ENCODE assay signal across 11 cellular contexts in the genomic region with DNA sequence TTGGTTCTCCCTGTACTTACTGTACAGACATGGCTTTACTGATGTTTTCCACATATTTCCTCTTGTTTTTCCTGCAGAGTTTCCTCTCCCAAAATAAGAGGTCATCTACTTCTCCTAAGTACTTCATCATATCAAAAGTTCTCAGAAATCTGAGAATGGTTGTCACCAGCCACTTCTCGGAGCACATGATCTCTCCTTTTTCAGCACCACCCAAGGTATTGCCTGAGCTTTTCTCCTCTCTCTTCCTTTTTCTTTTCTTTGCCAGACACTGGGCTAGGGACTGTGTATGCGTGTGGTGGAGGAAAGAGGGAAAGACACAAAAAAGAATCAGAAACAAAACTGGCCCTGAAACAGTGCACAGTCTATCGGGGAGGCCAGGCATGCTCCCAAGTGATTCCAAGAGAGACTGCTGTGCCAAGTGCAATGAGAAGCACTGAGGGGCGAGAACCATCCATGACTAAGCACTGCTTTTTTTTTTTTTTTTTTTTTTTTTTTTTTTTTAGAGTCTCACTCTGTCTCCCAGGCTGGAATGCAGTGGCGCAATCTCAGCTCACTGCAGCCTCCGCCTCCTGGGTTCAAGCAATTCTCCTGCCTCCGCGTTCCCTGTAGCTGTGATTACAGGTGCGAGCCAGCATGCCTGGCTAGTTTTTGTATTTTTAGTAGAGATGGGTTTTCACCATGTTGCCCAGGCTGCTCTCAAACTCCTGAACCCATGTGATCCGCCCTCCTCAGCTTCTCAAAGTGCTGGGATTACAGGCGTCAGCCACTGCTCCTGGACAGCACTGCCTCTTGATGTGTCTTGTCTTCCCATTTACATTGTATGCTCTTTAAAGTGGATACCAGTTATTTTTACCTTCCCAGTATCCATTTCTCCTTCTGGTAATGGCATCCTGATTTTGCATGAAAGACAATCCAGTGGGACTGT.
DNase-seq lines count a peak whose midpoint lies in the region; ATAC-seq, FAIRE-seq and TF ChIP-seq lines count a peak whose summit lies in the region.
"Had no signal": no experiment of that assay in that cellular context is flagged by ENCODE, and none has a peak within 500 bp of the region (broad histone marks: within the 10 kb centered on the region; RNA-seq: fewer than 3 reads in every experiment).

No MANE protein-coding gene starts in this region.

- no peak overlapping the region for H3K14ac ChIP-seq in H1 (ENCODE audit: insufficient read length)

- no peak overlapping the region for H2BK5ac ChIP-seq in H1 (ENCODE audit: low read depth, low read length)

- H3K9me3 ChIP-seq in H1 (ENCODE audit: insufficient read depth in 2 of 2, low read depth in 1 of 2, low read length in 1 of 2) = no peaks in the 10 kb centered on the region
- H3K9me3 ChIP-seq in lower lobe of right lung = no peaks in the 10 kb centered on the region
- H3K9me3 ChIP-seq: BE2C had no signal

- no peak for TF ChIP-seq RAD21 in H1 (IDR thresholded peaks at IDR 0.05 in 1 of 2, conservative IDR thresholded peaks at IDR 0.05 in 1 of 2; ENCODE audit: low read depth in 2 of 2, low read length in 2 of 2)

- POLR2A ChIA-PET in H1 (lab: Charles Lee; ENCODE audit: partially characterized antibody) = interaction anchor here (0.6 kb wide), 1 partner anchor 28 kb away, joined by 3 read pairs; no protein-coding TSS in a partner anchor

- H3K4me3 ChIP-seq in H1 (ENCODE audit: extremely low read depth in 1 of 4, insufficient read depth in 2 of 4, low read depth in 3 of 4, low read length in 4 of 4) (no peak overlapping the region), lower lobe of right lung (no peak overlapping the region)

- no peaks in the 10 kb centered on the region; a peak in 2 of 7 replicates for H3K27me3 ChIP-seq in H1 (replicated peaks in 1 of 4; ENCODE audit: control insufficient read depth in 3 of 4, extremely low read depth in 1 of 4, insufficient read depth in 3 of 4, low read length in 3 of 4)
- no peaks in the 10 kb centered on the region for H3K27me3 ChIP-seq in lower lobe of right lung (ENCODE audit: low read depth)
- H3K27me3 ChIP-seq: BE2C had no signal

- FAIRE-seq in H1 (lab: Jason Lieb, UNC) (no peak), GM12892 (lab: Jason Lieb, UNC) (no peak)

- H2BK120ac ChIP-seq in H1 (replicated peaks; ENCODE audit: low read depth, low read length) = no peak overlapping the region

- H2BK12ac ChIP-seq in H1 (ENCODE audit: low read depth, low read length) = no peak overlapping the region

- H3K36me3 ChIP-seq in H1 (ENCODE audit: control insufficient read depth in 2 of 4, insufficient read depth in 4 of 4, low read length in 3 of 4) (no peaks in the 10 kb centered on the region), lower lobe of right lung (no peaks in the 10 kb centered on the region)
- H3K36me3 ChIP-seq: BE2C had no signal

- ATAC-seq in lower lobe of right lung (peak; percentile 87 to 94), GM19023 (IDR thresholded peaks at IDR 0.05; ENCODE audit: unreplicated experiment) (no peak), GM19328 (IDR thresholded peaks at IDR 0.05; ENCODE audit: unreplicated experiment) (no peak)

- intact Hi-C loops in lower lobe of right lung (cut with DNase I) = no loop called here

- H3K23me2 ChIP-seq in H1 (ENCODE audit: low read depth, low read length) = no peaks in the 10 kb centered on the region

- no peak overlapping the region for H2BK15ac ChIP-seq in H1 (ENCODE audit: low read length)

- no peak overlapping the region for H3K4ac ChIP-seq in H1 (replicated peaks; ENCODE audit: insufficient read length, low read depth, low read length)

- H3K27ac ChIP-seq in H1 (ENCODE audit: low read depth, low read length) (no peak overlapping the region), lower lobe of right lung (no peak overlapping the region)

- H3K18ac ChIP-seq in H1 (ENCODE audit: extremely low read depth, low read length) = no peak overlapping the region

- no peaks in the 10 kb centered on the region for H4K20me1 ChIP-seq in H1 (replicated peaks in 1 of 2; ENCODE audit: control insufficient read depth in 1 of 2, insufficient read depth in 2 of 2, low read length in 2 of 2)

- no peak overlapping the region for H4K5ac ChIP-seq in H1 (ENCODE audit: insufficient read length, low read depth, low read length)

- no peaks in the 10 kb centered on the region for H3K79me2 ChIP-seq in H1 (ENCODE audit: control insufficient read depth in 1 of 2, insufficient read depth in 2 of 2, low read length in 2 of 2)

- no peak overlapping the region for H3K4me2 ChIP-seq in H1 (ENCODE audit: insufficient read depth in 1 of 2, low read depth in 2 of 2, low read length in 2 of 2)

- H2AK5ac ChIP-seq in H1 (ENCODE audit: low read depth, low read length) = no peak overlapping the region

- no peak overlapping the region for H4K8ac ChIP-seq in H1 (ENCODE audit: extremely low read depth, insufficient read depth, low read length)

- no peak for TF ChIP-seq CTCF in H1 (IDR thresholded peaks at IDR 0.05; ENCODE audit: control extremely low read depth in 1 of 3, insufficient read depth in 1 of 3, low read depth in 1 of 3, low read length in 3 of 3)
- no peak for TF ChIP-seq CTCF in lower lobe of right lung (IDR thresholded peaks at IDR 0.05)

- no peaks in the 10 kb centered on the region for H3K79me1 ChIP-seq in H1 (ENCODE audit: low read depth, low read length)

- H3K4me1 ChIP-seq in H1 (replicated peaks in 1 of 4; ENCODE audit: control insufficient read depth in 3 of 4, insufficient read depth in 4 of 4, low read length in 3 of 4) (no peaks in the 10 kb centered on the region), lower lobe of right lung (peaks cover 9% of the 10 kb centered on the region)

- H4K91ac ChIP-seq in H1 (replicated peaks; ENCODE audit: insufficient read length, low read length) = no peak overlapping the region

- no peak overlapping the region for H3K56ac ChIP-seq in H1 (replicated peaks; ENCODE audit: insufficient read length, low read depth, low read length)

- no peak overlapping the region for H2BK20ac ChIP-seq in H1 (ENCODE audit: low read length)

- TF ChIP-seq EP300 in H1 (IDR thresholded peaks at IDR 0.05; ENCODE audit: borderline replicate concordance in 1 of 2, low read depth in 2 of 2, low read length in 2 of 2) = no peak

- H3K9ac ChIP-seq in H1 (replicated peaks in 1 of 4; ENCODE audit: extremely low read depth in 1 of 4, low read depth in 3 of 4, low read length in 3 of 4) = no peak overlapping the region

- DNase-seq in A172 (ENCODE audit: low spot score) (peak; percentile 58), HT1080 (ENCODE audit: low read depth) (peak; percentile 83), H1 (ENCODE audit: low read depth in 1 of 2, low spot score in 2 of 2) (no peak), lower lobe of right lung (peak; percentile 47), GM12892 (ENCODE audit: insufficient read length) (no peak)
- no peak for DNase-seq in stimulated activated naive CD4-positive, alpha-beta T cell treated with Interleukin-2 at 50 U/mL for 16 hours (lab: John Stamatoyannopoulos, UW)
- DNase-seq: BE2C; NK-92 treated with Interleukin-12 subunit alpha and Interleukin-12 subunit beta, amount 100 ng/mL, for 24 hours; stimulated activated CD4-positive, alpha-beta T cell treated with anti-CD3 and anti-CD28 coated beads, Interleukin-2, amount 100 ng/mL, for 24 hours had no signal

- CTCF ChIA-PET in H1 (lab: Charles Lee; ENCODE audit: partially characterized antibody) = interaction anchor here (0.7 to 0.9 kb wide), 2 partner anchors 72 to 231 kb away, joined by 3 read pairs; no protein-coding TSS in a partner anchor

- TF ChIP-seq POLR2A in H1 (IDR thresholded peaks at IDR 0.05; ENCODE audit: control extremely low read depth in 1 of 2, low read depth in 2 of 2, low read length in 2 of 2) (no peak), GM12892 (IDR thresholded peaks at IDR 0.05; ENCODE audit: low read depth, low read length) (no peak)

- no peak overlapping the region for H3K23ac ChIP-seq in H1 (ENCODE audit: insufficient read length)

- H2AFZ ChIP-seq in H1 (ENCODE audit: low read length) = no peak overlapping the region

- WGBS in H1 (ENCODE audit: extremely low coverage in 1 of 2, insufficient coverage in 1 of 2, insufficient read length in 1 of 2, insufficient replicate concordance in 2 of 2, low coverage in 1 of 2, low lambda C conversion rate in 2 of 2, missing lambda C conversion rate in 1 of 2), 2 experiments = 73% methylated on average over 10 of the region's 11 CpGs; no CpG with 5 or more reads in 1 of the 2 experiments

TF ChIP-seq in H1, 55 proteins besides CTCF, POLR2A, EP300 and RAD21:
- TF ChIP-seq KDM1A (IDR thresholded peaks at IDR 0.05; ENCODE audit: borderline replicate concordance, low read length) (no peak), CEBPB (IDR thresholded peaks at IDR 0.05; ENCODE audit: low read depth, low read length) (peak; percentile 61; the same call in 1 of the 2 replicates)

Comparison
In these comparisons a context has a peak if more than half of its experiments do, and no peak if none do; other contexts are left out.
1. DNase-seq: peak in A172 (single experiment), HT1080 (single experiment) and lower lobe of right lung (single experiment); none in H1 (0 of 2), stimulated activated naive CD4-positive, alpha-beta T cell treated with Interleukin-2 at 50 U/mL for 16 hours (single experiment) and GM12892 (single experiment).
2. ATAC-seq: peak in lower lobe of right lung (2 of 2); none in GM19023 (single experiment) and GM19328 (single experiment).